Comparison of ENCODE assay signal across 9 cellular contexts in genomic region chr22:17773606-17774205, GRCh38. TPM values are rescaled to one million over a fixed set of nuclear protein-coding genes. Genes with fewer than 3 reads are reported as not detected.
DNase-seq lines count a peak whose midpoint lies in the region; ATAC-seq, FAIRE-seq and TF ChIP-seq lines count a peak whose summit lies in the region.
"Had no signal": no experiment of that assay in that cellular context is flagged by ENCODE, and none has a peak within 500 bp of the region (broad histone marks: within the 10 kb centered on the region; RNA-seq: fewer than 3 reads in every experiment).

No MANE protein-coding gene starts in this region.

- peaks cover 0 to 34% of the 10 kb centered on the region in 2 experiments; a peak in 1 of 4 replicates for H3K79me2 ChIP-seq in H1 (ENCODE audit: control insufficient read depth in 1 of 2, insufficient read depth in 2 of 2, low read length in 2 of 2)

- TF ChIP-seq RAD21 in H1 (IDR thresholded peaks at IDR 0.05 in 1 of 2, conservative IDR thresholded peaks at IDR 0.05 in 1 of 2; ENCODE audit: low read depth in 2 of 2, low read length in 2 of 2): no peak

- no peak overlapping the region; the same call in 1 of the 2 replicates for H2BK5ac ChIP-seq in H1 (ENCODE audit: low read depth, low read length)

- no peak for FAIRE-seq in H1 (lab: Jason Lieb, UNC)
- FAIRE-seq: TTC549 had no signal

- DNase-seq in D341Med (ENCODE audit: low spot score) (peak; percentile 85), H7 (peak; percentile 97), NCI-H2171 (lab: John Stamatoyannopoulos, UW) (peak; percentile 67), H1 (ENCODE audit: low read depth in 1 of 2, low spot score in 2 of 2) (peak in 1 of 2 experiments; percentile 81)
- peak; percentile 84 for DNase-seq in activated CD8-positive, alpha-beta T cell treated with anti-CD3 and anti-CD28 coated beads for 36 hours

- H3K27me3 Mint-ChIP-seq in activated CD8-positive, alpha-beta T cell treated with anti-CD3 and anti-CD28 coated beads for 36 hours: peaks cover 1% of the 10 kb centered on the region

- H2AFZ ChIP-seq in H1 (ENCODE audit: low read length): peak overlapping the region; percentile 33; the same call in 1 of the 2 replicates

- H3K4me1 ChIP-seq in H1 (replicated peaks in 1 of 4; ENCODE audit: control insufficient read depth in 3 of 4, insufficient read depth in 4 of 4, low read length in 3 of 4) (peaks cover 0 to 20% (median 16%) of the 10 kb centered on the region in 4 experiments; a peak in 6 of 7 replicates), muscle layer of colon (ENCODE audit: insufficient read depth, low read length) (peaks cover 6% of the 10 kb centered on the region), stomach smooth muscle (ENCODE audit: control insufficient read depth, insufficient read depth, low read length) (peaks cover 15% of the 10 kb centered on the region)

- H3K9ac ChIP-seq in H1 (replicated peaks in 1 of 4; ENCODE audit: extremely low read depth in 1 of 4, low read depth in 3 of 4, low read length in 3 of 4) (peak overlapping the region in 3 of 4 experiments; percentile 79 to 96 (median 90); a peak in 5 of 7 replicates), muscle layer of colon (ENCODE audit: low read length) (no peak overlapping the region), stomach smooth muscle (ENCODE audit: low read length in 2 of 2) (peak overlapping the region; percentile 21 to 48)

- peak overlapping the region; percentile 66 for H3K4ac ChIP-seq in H1 (replicated peaks; ENCODE audit: insufficient read length, low read depth, low read length)

- no peaks in the 10 kb centered on the region for H3K36me3 Mint-ChIP-seq in activated CD8-positive, alpha-beta T cell treated with anti-CD3 and anti-CD28 coated beads for 36 hours (ENCODE audit: low read depth)

- no peak overlapping the region for H3K23ac ChIP-seq in H1 (ENCODE audit: insufficient read length)

- no peak overlapping the region for H4K91ac ChIP-seq in H1 (replicated peaks; ENCODE audit: insufficient read length, low read length)

- H3K4me3 ChIP-seq in H7 (ENCODE audit: insufficient read depth, low read depth, low read length) (peak overlapping the region; percentile 57), H1 (ENCODE audit: extremely low read depth in 1 of 4, insufficient read depth in 2 of 4, low read depth in 3 of 4, low read length in 4 of 4) (peak overlapping the region; percentile 51 to 71 (median 62)), muscle layer of colon (ENCODE audit: low read depth in 1 of 2, low read length in 2 of 2) (peak overlapping the region; percentile 41 to 68), stomach smooth muscle (ENCODE audit: low read length in 2 of 2) (peak overlapping the region; percentile 41 to 70)

- TF ChIP-seq CTCF in activated CD8-positive, alpha-beta T cell treated with anti-CD3 and anti-CD28 coated beads for 36 hours (IDR thresholded peaks at IDR 0.05): no peak
- no peak for TF ChIP-seq CTCF in H1 (IDR thresholded peaks at IDR 0.05; ENCODE audit: control extremely low read depth in 1 of 3, insufficient read depth in 1 of 3, low read depth in 1 of 3, low read length in 3 of 3)

- no peak overlapping the region for H3K27ac Mint-ChIP-seq in activated CD8-positive, alpha-beta T cell treated with anti-CD3 and anti-CD28 coated beads for 36 hours

- peak overlapping the region; percentile 77 for H3K4me3 Mint-ChIP-seq in activated CD8-positive, alpha-beta T cell treated with anti-CD3 and anti-CD28 coated beads for 36 hours

- TF ChIP-seq POLR2A in H1 (IDR thresholded peaks at IDR 0.05; ENCODE audit: control extremely low read depth in 1 of 2, low read depth in 2 of 2, low read length in 2 of 2): peak in 1 of 2 experiments; percentile 82; a peak in 2 of 3 replicates

- no peak overlapping the region for H3K14ac ChIP-seq in H1 (ENCODE audit: insufficient read length)

- H3K9me3 ChIP-seq in H1 (ENCODE audit: insufficient read depth in 2 of 2, low read depth in 1 of 2, low read length in 1 of 2) (no peaks in the 10 kb centered on the region), muscle layer of colon (ENCODE audit: low read length) (no peaks in the 10 kb centered on the region), stomach smooth muscle (ENCODE audit: control insufficient read depth in 2 of 2, low read length in 2 of 2) (no peaks in the 10 kb centered on the region)

- H2BK12ac ChIP-seq in H1 (ENCODE audit: low read depth, low read length): 0 out of 2 replicates have a peak overlapping the region, but pooled peaks have one; percentile 68

- peak overlapping the region; percentile 73 to 74 for H3K4me2 ChIP-seq in H1 (ENCODE audit: insufficient read depth in 1 of 2, low read depth in 2 of 2, low read length in 2 of 2)

- no peak for TF ChIP-seq EP300 in H1 (IDR thresholded peaks at IDR 0.05; ENCODE audit: borderline replicate concordance in 1 of 2, low read depth in 2 of 2, low read length in 2 of 2)

- no peaks in the 10 kb centered on the region for H3K36me3 ChIP-seq in H7 (replicated peaks; ENCODE audit: control insufficient read depth, insufficient read depth, low read length)
- H3K36me3 ChIP-seq in H1 (ENCODE audit: control insufficient read depth in 2 of 4, insufficient read depth in 4 of 4, low read length in 3 of 4): no peaks in the 10 kb centered on the region
- H3K36me3 ChIP-seq in muscle layer of colon (ENCODE audit: insufficient read depth, low read length): no peaks in the 10 kb centered on the region
- H3K36me3 ChIP-seq in stomach smooth muscle (ENCODE audit: control insufficient read depth in 2 of 2, insufficient read depth in 2 of 2, low read length in 2 of 2): no peaks in the 10 kb centered on the region

- peaks cover 2 to 8% of the 10 kb centered on the region in 2 experiments for H4K20me1 ChIP-seq in H1 (replicated peaks in 1 of 2; ENCODE audit: control insufficient read depth in 1 of 2, insufficient read depth in 2 of 2, low read length in 2 of 2)

- no peak overlapping the region for H2AK5ac ChIP-seq in H1 (ENCODE audit: low read depth, low read length)

- peak; percentile 48 for ATAC-seq in activated CD8-positive, alpha-beta T cell treated with anti-CD3 and anti-CD28 coated beads for 36 hours
- no peak for ATAC-seq in GM21723 (IDR thresholded peaks at IDR 0.05; ENCODE audit: unreplicated experiment)

- no peak overlapping the region for H2BK20ac ChIP-seq in H1 (ENCODE audit: low read length)

- H4K5ac ChIP-seq in H1 (ENCODE audit: insufficient read length, low read depth, low read length): no peak overlapping the region

- intact Hi-C loops in activated CD8-positive, alpha-beta T cell treated with anti-CD3 and anti-CD28 coated beads for 36 hours (cut with micrococcal nuclease): no loop called here

- peaks cover 11% of the 10 kb centered on the region for H3K23me2 ChIP-seq in H1 (ENCODE audit: low read depth, low read length)

- no peak overlapping the region for H2BK120ac ChIP-seq in H1 (replicated peaks; ENCODE audit: low read depth, low read length)

- H3K27me3 ChIP-seq in H7 (ENCODE audit: control insufficient read depth, insufficient read depth, low read length): peaks cover 3% of the 10 kb centered on the region; the same call in 1 of the 2 replicates
- no peaks in the 10 kb centered on the region for H3K27me3 ChIP-seq in H1 (replicated peaks in 1 of 4; ENCODE audit: control insufficient read depth in 3 of 4, extremely low read depth in 1 of 4, insufficient read depth in 3 of 4, low read length in 3 of 4)
- no peaks in the 10 kb centered on the region for H3K27me3 ChIP-seq in muscle layer of colon (ENCODE audit: control insufficient read depth in 1 of 2, insufficient read depth in 2 of 2, low read length in 2 of 2)
- H3K27me3 ChIP-seq in stomach smooth muscle (ENCODE audit: control insufficient read depth in 1 of 2, insufficient read depth in 2 of 2, low read length in 2 of 2): no peaks in the 10 kb centered on the region

- H3K9me3 Mint-ChIP-seq in activated CD8-positive, alpha-beta T cell treated with anti-CD3 and anti-CD28 coated beads for 36 hours: no peaks in the 10 kb centered on the region

- H3K4me1 Mint-ChIP-seq in activated CD8-positive, alpha-beta T cell treated with anti-CD3 and anti-CD28 coated beads for 36 hours (ENCODE audit: low read depth): peaks cover 70% of the 10 kb centered on the region

- H3K27ac ChIP-seq in H1 (ENCODE audit: low read depth, low read length) (peak overlapping the region; percentile 60; the same call in 1 of the 2 replicates), muscle layer of colon (ENCODE audit: low read depth, low read length) (peak overlapping the region; percentile 34), stomach smooth muscle (ENCODE audit: low read length) (no peak overlapping the region)

- no peak overlapping the region for H3K56ac ChIP-seq in H1 (replicated peaks; ENCODE audit: insufficient read length, low read depth, low read length)

- POLR2A ChIA-PET in activated CD8-positive, alpha-beta T cell treated with anti-CD3 and anti-CD28 coated beads for 36 hours (lab: Charles Lee): interaction anchor here (1.0 to 1.6 kb wide), 4 partner anchors 8 to 317 kb away, joined by 3 to 5 read pairs (median 4); no protein-coding TSS in a partner anchor
- POLR2A ChIA-PET in H1 (lab: Charles Lee; ENCODE audit: partially characterized antibody): interaction anchor here (0.7 to 3.3 kb wide), 12 partner anchors 8 to 99 kb away, joined by 3 to 38 read pairs (median 4); no protein-coding TSS in a partner anchor

- H2BK15ac ChIP-seq in H1 (ENCODE audit: low read length): no peak overlapping the region

- H4K8ac ChIP-seq in H1 (ENCODE audit: extremely low read depth, insufficient read depth, low read length): peak overlapping the region; percentile 94

- H3K79me1 ChIP-seq in H1 (ENCODE audit: low read depth, low read length): peaks cover 7% of the 10 kb centered on the region; the same call in 1 of the 2 replicates

- H3K18ac ChIP-seq in H1 (ENCODE audit: extremely low read depth, low read length): peak overlapping the region; percentile 60

- CTCF ChIA-PET in activated CD8-positive, alpha-beta T cell treated with anti-CD3 and anti-CD28 coated beads for 36 hours (lab: Charles Lee): interaction anchor here (1.0 to 1.9 kb wide), 4 partner anchors 11 to 34 kb away, joined by 3 to 8 read pairs (median 6); no protein-coding TSS in a partner anchor
- CTCF ChIA-PET in H1 (lab: Charles Lee; ENCODE audit: partially characterized antibody): interaction anchor here (0.9 to 5.1 kb wide), 9 partner anchors 12 to 56 kb away, joined by 3 to 54 read pairs (median 7); no protein-coding TSS in a partner anchor

- 3% methylated on average over 21 of the region's 47 CpGs; no CpG with 5 or more reads in 1 of the 2 experiments for WGBS in H1 (ENCODE audit: extremely low coverage in 1 of 2, insufficient coverage in 1 of 2, insufficient read length in 1 of 2, insufficient replicate concordance in 2 of 2, low coverage in 1 of 2, low lambda C conversion rate in 2 of 2, missing lambda C conversion rate in 1 of 2), 2 experiments

RNA-seq across cellular contexts. Expression of gene BID, which starts 0.6 kb away (rescaled TPM):
- total RNA-seq in H7 (2014; rRNA removed; shearing (Covaris generic)): 36.2 and 52.6 TPM in 2 replicates
- total RNA-seq in activated CD8-positive, alpha-beta T cell treated with anti-CD3 and anti-CD28 coated beads for 36 hours: 10 to 100 TPM; 16.3 to 19.9 TPM
- total RNA-seq in H1 (2021; fragmentation: NEBNext Ultra II Directional; extraction: Animal tissue kit (Norgen Biotek cat#: 25700)): 39.3 and 41.6 TPM in 2 replicates
- 114 and 133 TPM in 2 replicates for polyA plus RNA-seq in H1 (2011; rRNA removed)
- 90.6 TPM for polyA plus RNA-seq in H1 (2011; cell fraction: cytosol; rRNA removed)
- 66.4 TPM for polyA plus RNA-seq in H1 (2011; cell fraction: nucleus; rRNA removed)
- 33.0 to 44.6 TPM (median 43.2 TPM) in 4 replicates for polyA plus RNA-seq in H1 (2012, experiment 1 of 2)
- polyA plus RNA-seq in H1 (2012, experiment 2 of 2): 24.4 TPM
- polyA plus RNA-seq in H1 (2013, experiment 1 of 2): 52.8 TPM
- polyA plus RNA-seq in H1 (2013, experiment 2 of 2): 53.5 TPM
- 15.5 and 15.6 TPM in 2 replicates for polyA minus RNA-seq in H1 (2011; rRNA and poly(A)+ RNA removed)
- 29.1 TPM for polyA minus RNA-seq in H1 (2011; cell fraction: cytosol; rRNA and poly(A)+ RNA removed)
- 14.9 TPM for polyA minus RNA-seq in H1 (2011; cell fraction: nucleus; rRNA and poly(A)+ RNA removed)
